In the genomic region with DNA sequence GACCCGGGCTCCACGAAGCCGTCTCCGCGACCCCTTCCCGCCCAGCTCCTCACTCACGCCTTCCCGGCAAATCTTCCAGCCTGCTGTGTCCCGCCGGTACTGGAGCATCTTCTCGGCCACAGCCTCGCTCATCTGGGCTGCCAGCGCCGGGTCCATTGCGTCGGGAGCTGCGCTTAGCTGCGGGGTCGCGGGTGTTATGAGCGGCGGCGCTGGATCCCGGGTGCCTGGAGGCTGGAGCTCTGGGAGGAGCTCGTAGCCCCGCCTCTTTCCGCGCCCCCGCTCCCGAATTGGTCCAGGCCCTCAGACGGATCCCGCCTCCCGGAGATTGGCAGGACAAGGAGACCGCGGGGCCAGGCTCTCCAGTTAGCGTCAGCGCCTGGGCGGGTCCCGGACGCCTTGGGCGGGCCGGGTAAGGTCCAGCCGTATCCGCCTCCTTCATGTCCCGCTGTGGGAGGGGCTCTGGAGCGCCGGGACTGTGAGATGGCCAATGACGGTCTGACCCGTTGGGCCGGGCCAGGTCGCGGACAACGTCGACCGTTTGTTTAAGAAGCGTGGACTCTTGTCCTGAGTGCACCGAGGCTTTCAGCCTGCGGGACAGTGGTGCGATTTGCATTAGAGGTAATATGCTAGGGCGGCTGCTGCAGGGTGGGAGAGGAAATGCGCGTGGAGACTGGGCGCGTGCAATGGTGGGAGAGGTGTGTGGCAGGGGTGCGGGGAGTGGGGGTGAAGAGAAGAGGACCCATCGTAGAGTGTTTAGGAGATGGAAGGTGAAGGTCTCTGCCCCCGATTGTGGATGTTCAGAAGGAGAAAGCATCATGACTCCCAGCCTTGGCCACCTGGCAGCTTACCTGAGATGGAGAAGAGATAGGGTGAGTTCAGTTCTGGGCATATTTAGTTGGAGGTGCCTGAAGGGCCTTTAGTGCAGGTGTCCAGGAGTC, we compare ENCODE assay signal across 8 cellular contexts. TPM values are rescaled to one million over a fixed set of nuclear protein-coding genes. Genes with fewer than 3 reads are reported as not detected.
DNase-seq lines count a peak whose midpoint lies in the region; ATAC-seq and TF ChIP-seq lines count a peak whose summit lies in the region.

A gene with protein sequence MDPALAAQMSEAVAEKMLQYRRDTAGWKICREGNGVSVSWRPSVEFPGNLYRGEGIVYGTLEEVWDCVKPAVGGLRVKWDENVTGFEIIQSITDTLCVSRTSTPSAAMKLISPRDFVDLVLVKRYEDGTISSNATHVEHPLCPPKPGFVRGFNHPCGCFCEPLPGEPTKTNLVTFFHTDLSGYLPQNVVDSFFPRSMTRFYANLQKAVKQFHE (minus strand): TSS at position 198 of the 938 bp plus-strand sequence. CDS start 42 bp downstream, at position 156.

- ATAC-seq in GM21367 (IDR thresholded peaks at IDR 0.05; ENCODE audit: unreplicated experiment): peak; percentile 99
- peak; percentile 100 for ATAC-seq in activated CD8-positive, alpha-beta memory T cell treated with anti-CD3 and anti-CD28 coated beads, Interleukin-2, amount 10 ng/mL, durations not matched to agents 7 days and 5 days

- TF ChIP-seq CTCF in endodermal cell (conservative IDR thresholded peaks at IDR 0.05): no peak

- H3K27me3 Mint-ChIP-seq in activated CD8-positive, alpha-beta memory T cell treated with anti-CD3 and anti-CD28 coated beads, Interleukin-2, amount 10 ng/mL, durations not matched to agents 7 days and 5 days: no peaks in the 10 kb centered on the region
- H3K27me3 Mint-ChIP-seq in endodermal cell (ENCODE audit: insufficient read depth): peaks cover 27% of the 10 kb centered on the region

- no peaks in the 10 kb centered on the region for H3K9me3 Mint-ChIP-seq in activated CD8-positive, alpha-beta memory T cell treated with anti-CD3 and anti-CD28 coated beads, Interleukin-2, amount 10 ng/mL, durations not matched to agents 7 days and 5 days (ENCODE audit: low read depth)
- H3K9me3 Mint-ChIP-seq in endodermal cell: no peaks in the 10 kb centered on the region

- no peaks in the 10 kb centered on the region for H3K4me1 ChIP-seq in endodermal cell (ENCODE audit: control insufficient read depth, insufficient read depth, low read length)

- H3K27me3 ChIP-seq in endodermal cell (ENCODE audit: control insufficient read depth, insufficient read depth, low read length, poor library complexity, severe bottlenecking): no peaks in the 10 kb centered on the region

- DNase-seq in COLO829 (ENCODE audit: low spot score) (peak; percentile 87), HT1080 (ENCODE audit: low read depth) (peak; percentile 96), NOMO-1 (lab: John Stamatoyannopoulos, UW; ENCODE audit: unreplicated experiment in 2 of 2) (peak; percentile 95 to 97), endodermal cell (peak; percentile 99), mesenteric fat pad (ENCODE audit: low spot score) (peak; percentile 100)
- DNase-seq in activated CD8-positive, alpha-beta memory T cell treated with anti-CD3 and anti-CD28 coated beads, Interleukin-2, amount 10 ng/mL, durations not matched to agents 7 days and 5 days: peak; percentile 98
- peak; percentile 91 for DNase-seq in stimulated activated CD8-positive, alpha-beta memory T cell treated with anti-CD3 and anti-CD28 coated beads, Interleukin-15, amount 100 ng/mL, for 1 hour (ENCODE audit: low read depth)

- peak within 1 kb of the TSS; percentile 88 for H3K4me3 ChIP-seq in endodermal cell (ENCODE audit: low read length)

- CTCF ChIA-PET in activated CD8-positive, alpha-beta memory T cell treated with anti-CD3 and anti-CD28 coated beads, Interleukin-2, amount 10 ng/mL, durations not matched to agents 7 days and 5 days (lab: Charles Lee): interaction anchor here (0.6 to 3.6 kb wide), 10 partner anchors 13 to 58 kb away, joined by 3 to 20 read pairs (median 4); no protein-coding TSS in a partner anchor

- peak within 1 kb of the TSS; percentile 70 for H3K9ac ChIP-seq in endodermal cell (ENCODE audit: extremely low read depth, low read length, poor library complexity, severe bottlenecking)

- H3K4me3 Mint-ChIP-seq in activated CD8-positive, alpha-beta memory T cell treated with anti-CD3 and anti-CD28 coated beads, Interleukin-2, amount 10 ng/mL, durations not matched to agents 7 days and 5 days: peak within 1 kb of the TSS; percentile 85
- peak within 1 kb of the TSS; percentile 81 for H3K4me3 Mint-ChIP-seq in endodermal cell

- H3K9me3 ChIP-seq in endodermal cell (ENCODE audit: control insufficient read depth, low read length): no peaks in the 10 kb centered on the region

- WGBS in endodermal cell (ENCODE audit: insufficient coverage in 1 of 2, insufficient read length in 1 of 2), 2 experiments: 1% methylated on average over 45 to 67 of the region's 67 CpGs

- peaks cover 29% of the 10 kb centered on the region for H3K4me1 Mint-ChIP-seq in activated CD8-positive, alpha-beta memory T cell treated with anti-CD3 and anti-CD28 coated beads, Interleukin-2, amount 10 ng/mL, durations not matched to agents 7 days and 5 days
- H3K4me1 Mint-ChIP-seq in endodermal cell: peaks cover 7% of the 10 kb centered on the region

- peaks cover 8% of the 10 kb centered on the region for H3K36me3 Mint-ChIP-seq in activated CD8-positive, alpha-beta memory T cell treated with anti-CD3 and anti-CD28 coated beads, Interleukin-2, amount 10 ng/mL, durations not matched to agents 7 days and 5 days
- no peaks in the 10 kb centered on the region for H3K36me3 Mint-ChIP-seq in endodermal cell (ENCODE audit: low read depth)

- H3K27ac Mint-ChIP-seq in activated CD8-positive, alpha-beta memory T cell treated with anti-CD3 and anti-CD28 coated beads, Interleukin-2, amount 10 ng/mL, durations not matched to agents 7 days and 5 days: peak within 1 kb of the TSS; percentile 78
- peak within 1 kb of the TSS; percentile 93 for H3K27ac Mint-ChIP-seq in endodermal cell

- no peaks in the 10 kb centered on the region for H3K36me3 ChIP-seq in endodermal cell (ENCODE audit: control insufficient read depth, insufficient read depth, low read length)

- H3K27ac ChIP-seq in endodermal cell (ENCODE audit: low read depth, low read length): no peak within 1 kb of the TSS

RNA-seq across cellular contexts. Expression of the gene that starts here (rescaled TPM):
- 1.5 and 2.2 TPM in 2 replicates for total RNA-seq in HT1080 (2014; rRNA removed; shearing (Covaris generic))
- 0.84 and 0.86 TPM in 2 replicates for polyA plus RNA-seq in HT1080 (2015; cell fraction: cytosol; rRNA removed)
- 3.6 and 3.7 TPM in 2 replicates for polyA plus RNA-seq in HT1080 (2015; cell fraction: nucleus; rRNA removed)
- total RNA-seq in activated CD8-positive, alpha-beta memory T cell treated with anti-CD3 and anti-CD28 coated beads, Interleukin-2, amount 10 ng/mL, durations not matched to agents 7 days and 5 days: 1 to 10 TPM; 4.8 to 5.2 TPM
- 1 to 10 TPM; 2.0 to 5.4 TPM for total RNA-seq in endodermal cell
- polyA plus RNA-seq in endodermal cell (2013, experiment 1 of 2): 5.0 TPM
- 5.5 TPM for polyA plus RNA-seq in endodermal cell (2013, experiment 2 of 2)
- total RNA-seq in mesenteric fat pad: 3.3 TPM
